24 cellular contexts compared by ENCODE assay signal in the genomic region with DNA sequence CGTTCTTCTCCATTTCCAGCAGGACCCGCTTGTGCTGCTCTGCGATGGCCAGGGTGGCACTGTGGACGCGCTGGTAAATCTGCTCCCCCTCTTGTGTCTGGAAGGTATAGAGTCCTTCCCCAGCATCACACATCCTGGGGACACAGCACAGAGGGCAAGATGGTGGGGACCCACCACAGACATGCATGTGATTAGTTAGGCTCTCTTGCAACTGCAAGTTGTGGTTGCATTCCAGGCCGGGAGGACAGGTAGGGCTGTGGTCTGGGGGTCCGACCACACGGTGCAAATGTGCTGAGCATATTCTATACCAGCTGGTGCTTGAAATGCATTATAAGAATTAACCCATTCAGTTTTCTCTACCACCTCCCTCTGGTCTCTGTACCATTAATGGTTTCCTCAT.
"Had no signal": no experiment of that assay in that cellular context is flagged by ENCODE, and none has a peak within 500 bp of the region (broad histone marks: within the 10 kb centered on the region; RNA-seq: fewer than 3 reads in every experiment).

No MANE protein-coding gene starts in this region.

- H3K4me1 ChIP-seq: foreskin keratinocyte had no signal

- H3K27ac Mint-ChIP-seq: activated CD8-positive, alpha-beta T cell treated with anti-CD3 and anti-CD28 coated beads for 36 hours; activated T-cell treated with anti-CD3 and anti-CD28 coated beads, Interleukin-2, amount 50 U/mL, for 72 hours; nephron; stimulated activated memory B cell treated with anti-CD40 and anti-IgM and Interleukin-4, amounts not matched to agents 10 μg/mL and 1 μg/mL and 100 μg/mL, for 72 hours; T-helper 17 cell had no signal

- H3K9me3 ChIP-seq: body of pancreas, esophagus muscularis mucosa, heart left ventricle, left ventricle myocardium inferior, neutrophil, stomach, thyroid gland, upper lobe of right lung had no signal

- H3K4me3 ChIP-seq: body of pancreas, esophagus muscularis mucosa, heart left ventricle, left ventricle myocardium inferior, skin epidermis, stomach, thyroid gland, upper lobe of right lung had no signal

- H3K9me3 Mint-ChIP-seq: activated CD8-positive, alpha-beta T cell treated with anti-CD3 and anti-CD28 coated beads for 36 hours; activated naive CD4-positive, alpha-beta T cell treated with anti-CD3 and anti-CD28 coated beads, Interleukin-2, amount 50 U/mL, for 72 hours; activated T-cell treated with anti-CD3 and anti-CD28 coated beads, Interleukin-2, amount 50 U/mL, for 72 hours; nephron; stimulated activated memory B cell treated with anti-CD40 and anti-IgM and Interleukin-4, amounts not matched to agents 10 μg/mL and 1 μg/mL and 100 μg/mL, for 72 hours had no signal

- H3K27me3 Mint-ChIP-seq: activated CD8-positive, alpha-beta T cell treated with anti-CD3 and anti-CD28 coated beads for 36 hours; stimulated activated memory B cell treated with anti-CD40 and anti-IgM and Interleukin-4, amounts not matched to agents 10 μg/mL and 1 μg/mL and 100 μg/mL, for 72 hours; T-helper 17 cell had no signal

- DNase-seq: activated CD4-positive, alpha-beta T cell treated with anti-CD3 and anti-CD28 coated beads, Interleukin-2, amount 50 U/mL, for 1 hour; activated CD8-positive, alpha-beta T cell treated with anti-CD3 and anti-CD28 coated beads for 36 hours; activated naive CD4-positive, alpha-beta T cell; activated T-cell treated with anti-CD3 and anti-CD28 coated beads, Interleukin-2, amount 50 U/mL, for 72 hours; body of pancreas; cortex of kidney; foreskin keratinocyte; heart left ventricle; left ventricle myocardium inferior; stimulated activated CD4-positive, alpha-beta T cell treated with anti-CD3 and anti-CD28 coated beads, Interleukin-4, amount 100 ng/mL, for 24 hours; stomach; T-helper 17 cell; T1000; thyroid gland; upper lobe of right lung; WERI-Rb-1 had no signal

- H3K27ac ChIP-seq: esophagus muscularis mucosa, foreskin keratinocyte, heart left ventricle, left ventricle myocardium inferior, skin epidermis, thyroid gland, upper lobe of right lung, WERI-Rb-1 had no signal

- H3K4me3 Mint-ChIP-seq: activated CD8-positive, alpha-beta T cell treated with anti-CD3 and anti-CD28 coated beads for 36 hours; activated T-cell treated with anti-CD3 and anti-CD28 coated beads, Interleukin-2, amount 50 U/mL, for 72 hours; nephron; stimulated activated memory B cell treated with anti-CD40 and anti-IgM and Interleukin-4, amounts not matched to agents 10 μg/mL and 1 μg/mL and 100 μg/mL, for 72 hours; T-helper 17 cell had no signal

- H3K27me3 ChIP-seq: body of pancreas, esophagus muscularis mucosa, foreskin keratinocyte, stomach, thyroid gland, upper lobe of right lung had no signal

- ATAC-seq: activated CD4-positive, CD25-positive, alpha-beta regulatory T cell treated with anti-CD3 and anti-CD28 coated beads, Interleukin-2, amount 50 U/mL, for 24 hours; activated CD8-positive, alpha-beta T cell treated with anti-CD3 and anti-CD28 coated beads for 36 hours; activated naive CD4-positive, alpha-beta T cell treated with anti-CD3 and anti-CD28 coated beads, Interleukin-2, amount 50 U/mL, for 72 hours; activated T-cell treated with anti-CD3 and anti-CD28 coated beads, Interleukin-2, amount 50 U/mL, for 72 hours; body of pancreas; foreskin keratinocyte; heart left ventricle; sciatic nerve; stimulated activated memory B cell treated with anti-CD40 and anti-IgM and Interleukin-4, amounts not matched to agents 10 μg/mL and 1 μg/mL and 100 μg/mL, for 72 hours; T-helper 17 cell; upper lobe of right lung had no signal
